22 cellular contexts compared by ENCODE assay signal in genomic region chr6:66962082-66962481, GRCh38.
"Had no signal": no experiment of that assay in that cellular context is flagged by ENCODE, and none has a peak within 500 bp of the region (broad histone marks: within the 10 kb centered on the region; RNA-seq: fewer than 3 reads in every experiment).

No MANE protein-coding gene starts in this region.

- ATAC-seq: Panc1, PC-3 had no signal

- H3K27me3 Mint-ChIP-seq: IgD-negative memory B cell had no signal

- H3K27ac ChIP-seq: HL-60, RWPE1 had no signal

- DNase-seq: KBM-7, MV-4-11, NCI-H1048, NCI-H1105, NCI-H1417, NCI-H146, NCI-H1694 treated with DMSO at 0.1 percent for 48 hours, NCI-H1930, NCI-H2081, NCI-H2107, NCI-H2227 treated with DMSO at 0.1 percent for 48 hours, NCI-H524, NCI-H526 treated with DMSO at 0.1 percent for 48 hours, NCI-H748 treated with DMSO at 0.1 percent for 48 hours, PC-3, SHP77, SK-N-SH had no signal

- H3K9me3 ChIP-seq: SK-N-SH had no signal

- H3K36me3 Mint-ChIP-seq: IgD-negative memory B cell had no signal

- H3K4me3 Mint-ChIP-seq: IgD-negative memory B cell had no signal

- H3K9ac ChIP-seq: SK-N-SH had no signal

- FAIRE-seq: HTR-8/SVneo had no signal

- H3K27ac Mint-ChIP-seq: IgD-negative memory B cell had no signal

- H3K4me1 Mint-ChIP-seq: IgD-negative memory B cell had no signal

- H3K4me2 ChIP-seq: SK-N-SH had no signal
